ENCODE assay signal across 9 cellular contexts in the genomic region with DNA sequence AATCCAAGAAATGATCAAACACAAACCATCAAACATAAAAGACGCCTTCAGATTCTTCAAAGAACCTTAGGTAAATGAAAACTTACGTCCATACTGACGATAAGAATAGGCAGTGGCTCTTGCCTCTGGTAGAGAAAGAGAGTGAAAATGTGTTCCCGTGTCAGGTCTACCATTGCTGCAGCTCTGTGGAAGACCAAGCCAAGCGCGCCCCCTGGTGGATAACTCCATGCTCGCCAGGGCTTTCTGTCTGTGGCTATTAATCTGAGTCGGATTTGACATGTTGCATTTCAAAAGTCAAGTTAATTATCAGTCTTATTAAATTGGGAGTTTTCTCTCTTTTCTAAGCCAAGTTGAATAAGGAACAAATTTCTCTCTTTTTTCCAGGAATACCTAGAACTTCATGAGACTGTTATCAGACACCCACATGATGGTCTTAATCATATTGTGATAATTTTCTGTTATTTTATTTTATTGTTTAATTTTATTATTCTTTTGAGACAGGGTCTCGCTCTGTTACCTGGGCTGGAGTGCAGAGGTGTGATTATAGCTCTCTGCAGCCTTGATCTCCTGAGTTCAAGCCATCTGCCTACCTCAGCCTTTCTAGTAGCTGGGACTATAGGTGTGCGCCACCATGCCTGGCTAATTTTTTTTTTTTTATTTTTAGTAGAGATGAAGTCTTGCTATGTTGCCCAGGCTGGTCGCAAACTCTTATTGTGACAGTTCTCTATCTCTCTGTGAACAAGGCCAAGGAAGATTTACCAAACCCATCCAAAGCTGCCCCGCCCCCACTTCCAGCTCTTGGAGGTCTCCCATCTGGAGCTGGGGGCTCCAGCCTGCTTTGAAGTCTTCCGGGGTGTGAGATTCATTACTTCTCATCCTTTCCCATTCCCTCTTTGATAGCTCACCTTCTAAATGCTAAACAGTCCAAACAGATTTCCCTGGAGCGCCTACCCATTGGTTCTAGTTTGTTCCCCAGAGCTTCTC. TPM values are rescaled to one million over a fixed set of nuclear protein-coding genes. Genes with fewer than 3 reads are reported as not detected.
DNase-seq lines count a peak whose midpoint lies in the region; ATAC-seq and TF ChIP-seq lines count a peak whose summit lies in the region.
"Had no signal": no experiment of that assay in that cellular context is flagged by ENCODE, and none has a peak within 500 bp of the region (broad histone marks: within the 10 kb centered on the region; RNA-seq: fewer than 3 reads in every experiment).

No MANE protein-coding gene starts in this region.

- intact Hi-C loops in heart left ventricle (cut with DNase I), result loop anchor here in 8 of 10 donors (1.0 to 10.0 kb wide), 7 partner anchors 33 to 690 kb away; partner anchors contain the start of gene ACTR1B (in 2 of the 8)
- intact Hi-C loops in vagina (cut with DNase I), result loop anchor here (5.0 kb wide), 1 partner anchor 105 kb away; no protein-coding TSS in a partner anchor

- WGBS in heart left ventricle, 4 donors, result 28 to 31% (median 28%) methylated on average over 14 of the region's 14 CpGs

- H3K9me3 Mint-ChIP-seq in HFFc6, result peaks cover 7% of the 10 kb centered on the region
- H3K9me3 Mint-ChIP-seq: activated naive CD4-positive, alpha-beta T cell treated with anti-CD3 and anti-CD28 coated beads, Interleukin-2, amount 50 U/mL, for 24 hours had no signal

- no peaks in the 10 kb centered on the region for H3K27me3 ChIP-seq in heart left ventricle
- no peaks in the 10 kb centered on the region for H3K27me3 ChIP-seq in vagina

- H3K27ac Mint-ChIP-seq in HFFc6 (no peak overlapping the region), T-helper 17 cell (no peak overlapping the region)
- H3K27ac Mint-ChIP-seq: activated naive CD4-positive, alpha-beta T cell treated with anti-CD3 and anti-CD28 coated beads, Interleukin-2, amount 50 U/mL, for 24 hours had no signal

- H3K4me3 Mint-ChIP-seq in HFFc6 (peak overlapping the region; percentile 82), T-helper 17 cell (no peak overlapping the region)
- H3K4me3 Mint-ChIP-seq: activated naive CD4-positive, alpha-beta T cell treated with anti-CD3 and anti-CD28 coated beads, Interleukin-2, amount 50 U/mL, for 24 hours had no signal

- H3K4me1 ChIP-seq in heart left ventricle (peaks cover 0 to 7% (median 1%) of the 10 kb centered on the region in 12 donors), vagina (peaks cover 5% of the 10 kb centered on the region)

- DNase-seq in DMS114 treated with DMSO at 0.1 percent for 48 hours (lab: John Stamatoyannopoulos, UW; ENCODE audit: unreplicated experiment) (peak; percentile 81), HFFc6 (peak; percentile 70), NCI-H1930 (lab: John Stamatoyannopoulos, UW) (peak; percentile 36 to 77), T-helper 17 cell (peak; percentile 79 to 93 (median 86)), amniotic epithelial cell (ENCODE audit: low read depth) (peak; percentile 67), heart left ventricle (peak; percentile 87 to 95 (median 88)), pulmonary artery endothelial cell (ENCODE audit: low read depth, low spot score) (peak; percentile 44), vagina (ENCODE audit: extremely low spot score in 2 of 2) (peak in 1 of 2 donors; percentile 93)

- H3K27ac ChIP-seq in heart left ventricle, result no peak overlapping the region
- H3K27ac ChIP-seq in vagina, result no peak overlapping the region

- no peak overlapping the region for H3K4me3 ChIP-seq in heart left ventricle
- H3K4me3 ChIP-seq in vagina, result no peak overlapping the region

- ATAC-seq in T-helper 17 cell (peak; percentile 93), heart left ventricle (peak; percentile 78 to 92 (median 90))

- peaks cover 8% of the 10 kb centered on the region for H3K4me1 Mint-ChIP-seq in HFFc6 (ENCODE audit: low read depth)
- peaks cover 12% of the 10 kb centered on the region for H3K4me1 Mint-ChIP-seq in T-helper 17 cell

- no peaks in the 10 kb centered on the region for H3K36me3 Mint-ChIP-seq in HFFc6 (ENCODE audit: low read depth)
- H3K36me3 Mint-ChIP-seq in T-helper 17 cell (ENCODE audit: low read depth), result no peaks in the 10 kb centered on the region
- H3K36me3 Mint-ChIP-seq: activated naive CD4-positive, alpha-beta T cell treated with anti-CD3 and anti-CD28 coated beads, Interleukin-2, amount 50 U/mL, for 24 hours had no signal

- TF ChIP-seq POLR2A in heart left ventricle (IDR thresholded peaks at IDR 0.05), result no peak
- no peak for TF ChIP-seq POLR2A in vagina (IDR thresholded peaks at IDR 0.05)

- TF ChIP-seq CTCF in HFFc6 (IDR thresholded peaks at IDR 0.05) (peak; percentile 99), heart left ventricle (IDR thresholded peaks at IDR 0.05) (peak; percentile 91 to 99 (median 96)), vagina (IDR thresholded peaks at IDR 0.05) (peak; percentile 85 to 98 (median 94))

- H3K9me3 ChIP-seq in T-helper 17 cell (ENCODE audit: control insufficient read depth, low read length, poor library complexity, severe bottlenecking) (no peaks in the 10 kb centered on the region), heart left ventricle (peaks cover 0 to 8% (median 0%) of the 10 kb centered on the region in 12 donors), vagina (no peaks in the 10 kb centered on the region)

- H3K27me3 Mint-ChIP-seq in HFFc6 (ENCODE audit: insufficient read depth), result peaks cover 13% of the 10 kb centered on the region
- no peaks in the 10 kb centered on the region for H3K27me3 Mint-ChIP-seq in T-helper 17 cell
- H3K27me3 Mint-ChIP-seq: activated naive CD4-positive, alpha-beta T cell treated with anti-CD3 and anti-CD28 coated beads, Interleukin-2, amount 50 U/mL, for 24 hours had no signal

- H3K36me3 ChIP-seq in heart left ventricle (no peaks in the 10 kb centered on the region), vagina (no peaks in the 10 kb centered on the region)

RNA-seq across cellular contexts. Expression of gene ZAP70, which starts 15.8 kb away (rescaled TPM):
- not detected for total RNA-seq in HFFc6 (2021; fragmentation: NEBNext Ultra II Directional; extraction: Animal tissue kit (Norgen Biotek cat#: 25700))
- 100 to 1,000 TPM; 406 to 439 TPM for total RNA-seq in T-helper 17 cell
- 10 to 100 TPM in 1 of 9 donors, 1 to 10 TPM in 2, under 1 TPM in 5, not detected in 1; 0.16 to 13.5 (median 0.87) TPM for total RNA-seq in heart left ventricle
- polyA plus RNA-seq in heart left ventricle, result under 1 TPM; 0.58 to 0.65 TPM
- not detected in 2 replicates for total RNA-seq in pulmonary artery endothelial cell
- 16.7 TPM for total RNA-seq in vagina

RNA-seq across cellular contexts. Expression of gene C2orf92, which starts 28.0 kb away (rescaled TPM):
- total RNA-seq in HFFc6 (2021; fragmentation: NEBNext Ultra II Directional; extraction: Animal tissue kit (Norgen Biotek cat#: 25700)), result 1 to 10 TPM in 4 of 6 experiments, under 1 TPM in 2; 0.88 to 2.6 (median 1.2) TPM
- total RNA-seq in T-helper 17 cell (10 to 100 TPM; 12.5 to 13.5 TPM), heart left ventricle (1 to 10 TPM; 1.7 to 3.9 (median 2.4) TPM), pulmonary artery endothelial cell (0.88 and 1.5 TPM in 2 replicates), vagina (11.0 TPM)
- polyA plus RNA-seq in heart left ventricle, result 10 to 100 TPM in 1 of 2 donors, under 1 TPM in 1; 0.89 to 11.0 TPM

RNA-seq across cellular contexts. Expression of gene ACTR1B, which starts 33.7 kb away (rescaled TPM):
- 10 to 100 TPM; 63.9 to 76.2 (median 69.2) TPM for total RNA-seq in HFFc6 (2021; fragmentation: NEBNext Ultra II Directional; extraction: Animal tissue kit (Norgen Biotek cat#: 25700))
- 10 to 100 TPM; 90.9 to 98.0 TPM for total RNA-seq in T-helper 17 cell
- total RNA-seq in heart left ventricle, result 10 to 100 TPM; 62.1 to 84.1 (median 74.9) TPM
- 10 to 100 TPM; 48.7 to 94.9 TPM for polyA plus RNA-seq in heart left ventricle
- total RNA-seq in pulmonary artery endothelial cell, result 65.5 and 67.7 TPM in 2 replicates
- 39.5 TPM for total RNA-seq in vagina

RNA-seq across cellular contexts. Expression of gene COX5B, which starts 51.7 kb away (rescaled TPM):
- total RNA-seq in HFFc6 (2021; fragmentation: NEBNext Ultra II Directional; extraction: Animal tissue kit (Norgen Biotek cat#: 25700)), result 100 to 1,000 TPM; 162 to 215 (median 182) TPM
- total RNA-seq in T-helper 17 cell, result 100 to 1,000 TPM; 112 to 122 TPM
- total RNA-seq in heart left ventricle, result 1,000 to 10,000 TPM in 7 of 9 donors, 100 to 1,000 TPM in 2; 745 to 2,539 (median 1,214) TPM
- polyA plus RNA-seq in heart left ventricle, result 1,000 to 10,000 TPM; 1,226 to 4,214 TPM
- total RNA-seq in pulmonary artery endothelial cell, result 219 and 270 TPM in 2 replicates
- 481 TPM for total RNA-seq in vagina

Comparison
In these comparisons a context has a peak if more than half of its experiments do, and no peak if none do; other contexts are left out.
1. RNA of gene ZAP70, which starts 15.8 kb away (total RNA-seq): 406 to 439 TPM in T-helper 17 cell; 16.7 TPM in vagina (single experiment), 0.16 to 13.5 TPM in heart left ventricle, not detected in HFFc6 and not detected in pulmonary artery endothelial cell; every median in the first group is over 10 times any median in the second.
2. Peak in every context shown above with its lines, with median percentiles within 50 percentile points of each other: CTCF ChIP-seq.